Comparison of ENCODE assay signal across 8 cellular contexts in the genomic region with DNA sequence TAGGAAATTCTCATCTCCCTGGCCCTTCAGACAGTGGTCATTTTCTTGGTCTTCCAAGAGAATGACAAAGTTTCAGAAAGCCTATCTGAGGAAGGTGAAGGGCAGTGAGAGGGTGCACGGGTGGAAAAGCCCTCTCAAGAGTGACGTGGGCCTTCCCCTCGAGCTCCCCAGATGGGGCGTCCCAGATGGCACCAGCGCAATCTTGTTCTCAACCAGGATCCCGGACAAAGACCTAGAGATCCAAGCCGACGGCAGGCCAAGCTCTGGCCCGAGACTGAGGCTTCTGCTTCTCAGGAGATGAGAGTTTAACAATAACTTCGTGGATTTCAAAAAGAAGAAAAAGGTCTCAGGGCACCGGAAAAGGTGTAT. TPM values are rescaled to one million over a fixed set of nuclear protein-coding genes. Genes with fewer than 3 reads are reported as not detected.
DNase-seq lines count a peak whose midpoint lies in the region; ATAC-seq and TF ChIP-seq lines count a peak whose summit lies in the region.

No MANE protein-coding gene starts in this region.

- H3K27me3 Mint-ChIP-seq in MCF 10A (ENCODE audit: insufficient read depth, unreplicated experiment): no peaks in the 10 kb centered on the region

- peaks cover 40% of the 10 kb centered on the region for H3K79me2 ChIP-seq in ACC112 (ENCODE audit: control insufficient read depth, insufficient read depth, low read length, unreplicated experiment)
- H3K79me2 ChIP-seq in mesendoderm (ENCODE audit: control insufficient read depth, insufficient read depth, low read length): no peaks in the 10 kb centered on the region

- peaks cover 17% of the 10 kb centered on the region for H3K9me3 Mint-ChIP-seq in MCF 10A (ENCODE audit: unreplicated experiment)

- no peak overlapping the region for H2BK120ac ChIP-seq in mesendoderm (ENCODE audit: low read depth, low read length)

- no peak overlapping the region for H4K5ac ChIP-seq in mesendoderm (ENCODE audit: low read length)

- peak overlapping the region; percentile 100 for H3K4me3 Mint-ChIP-seq in MCF 10A (ENCODE audit: unreplicated experiment)

- H2AFZ ChIP-seq in ACC112 (ENCODE audit: low read length, unreplicated experiment): peak overlapping the region; percentile 64

- CTCF ChIA-PET in MCF 10A (lab: Yijun Ruan, JAX): interaction anchor here (0.6 to 3.8 kb wide), 9 partner anchors 9 to 322 kb away, joined by 3 to 32 read pairs (median 4); a partner anchor contains a TSS

- H3K4me1 ChIP-seq in ACC112 (ENCODE audit: control insufficient read depth, insufficient read depth, low read length, unreplicated experiment) (peaks cover 10% of the 10 kb centered on the region), mesendoderm (ENCODE audit: control insufficient read depth, low read depth, low read length) (peaks cover 4% of the 10 kb centered on the region), uterus (no peaks in the 10 kb centered on the region)

- no peak overlapping the region for H3K18ac ChIP-seq in mesendoderm (ENCODE audit: low read length)

- BruUV-seq in MCF 10A (replicated peaks; lab: Mats Ljungman, UMichigan): TSS peak; percentile 97

- H3K79me1 ChIP-seq in mesendoderm (ENCODE audit: low read length): peaks cover 18% of the 10 kb centered on the region

- peaks cover 9% of the 10 kb centered on the region; the same call in 1 of the 2 replicates for H3K36me3 ChIP-seq in ACC112 (ENCODE audit: insufficient read depth, low read length)
- no peaks in the 10 kb centered on the region for H3K36me3 ChIP-seq in mesendoderm (ENCODE audit: control insufficient read depth, insufficient read depth, low read length)
- no peaks in the 10 kb centered on the region for H3K36me3 ChIP-seq in uterus

- H3K27ac ChIP-seq in ACC112 (ENCODE audit: low read depth, low read length) (peak overlapping the region; percentile 80; the same call in 1 of the 2 replicates), mesendoderm (ENCODE audit: low read depth, low read length) (peak overlapping the region; percentile 24), uterus (peak overlapping the region; percentile 93 to 95)

- H4K8ac ChIP-seq in mesendoderm (ENCODE audit: low read depth, low read length): peak overlapping the region; percentile 88

- TF ChIP-seq CTCF in MCF 10A (IDR thresholded peaks at IDR 0.05; ENCODE audit: unreplicated experiment) (no peak), uterus (IDR thresholded peaks at IDR 0.05) (no peak)

- no peak for TF ChIP-seq POLR2A in uterus (IDR thresholded peaks at IDR 0.05)

- peak overlapping the region; percentile 94 for H3K56ac ChIP-seq in mesendoderm (ENCODE audit: low read length)

- no peak overlapping the region for H3K23ac ChIP-seq in mesendoderm (ENCODE audit: low read length)

- no peak overlapping the region for H2BK5ac ChIP-seq in mesendoderm (ENCODE audit: low read length)

- no CpG with 5 or more reads among the region's 11 CpGs for whole genome bisulfite sequencing in mesendoderm (ENCODE audit: extremely low coverage, insufficient coverage, low lambda C conversion rate)

- H3K4me2 ChIP-seq in mesendoderm (ENCODE audit: low read length): peak overlapping the region; percentile 84

- POLR2A ChIA-PET in MCF 10A (lab: Yijun Ruan, JAX): interaction anchor here (0.6 to 4.5 kb wide), 40 partner anchors 9 to 1687 kb away, joined by 3 to 59 read pairs (median 6); a partner anchor contains a TSS

- H3K4me1 Mint-ChIP-seq in MCF 10A (ENCODE audit: insufficient read depth, unreplicated experiment): peaks cover 31% of the 10 kb centered on the region

- H3K27ac Mint-ChIP-seq in MCF 10A (ENCODE audit: low read depth, unreplicated experiment): peak overlapping the region; percentile 98

- intact Hi-C loops in MCF 10A (cut with micrococcal nuclease) (loop anchor here (10.0 kb wide), 1 partner anchor 603 kb away; a partner anchor contains a TSS), uterus (cut with DNase I; ENCODE audit: low total_unique reads) (loop anchor here (10.0 kb wide), 1 partner anchor 153 kb away; a partner anchor contains a TSS)

- H3K9me3 ChIP-seq in uterus: no peaks in the 10 kb centered on the region

- DNase-seq in MCF 10A (ENCODE audit: unreplicated experiment) (no peak), mesendoderm (no peak), uterus (peak; percentile 16 to 21), NCI-H2196 treated with DMSO at 0.1 percent for 48 hours (lab: John Stamatoyannopoulos, UW; ENCODE audit: unreplicated experiment) (no peak)
- DNase-seq in stimulated activated naive CD4-positive, alpha-beta T cell treated with Interleukin-2 at 50 U/mL for 16 hours (lab: John Stamatoyannopoulos, UW): no peak

- no peak overlapping the region for H2BK15ac ChIP-seq in mesendoderm (replicated peaks; ENCODE audit: low read depth)

- H3K36me3 Mint-ChIP-seq in MCF 10A (ENCODE audit: insufficient read depth, unreplicated experiment): peaks cover 23% of the 10 kb centered on the region

- H3K9ac ChIP-seq in mesendoderm (ENCODE audit: low read length): peak overlapping the region; percentile 85

- ATAC-seq in HG03066 (IDR thresholded peaks at IDR 0.05; ENCODE audit: low read depth, unreplicated experiment) (peak; percentile 4), GM19455 (IDR thresholded peaks at IDR 0.05; ENCODE audit: unreplicated experiment) (no peak)

- H3K27me3 ChIP-seq in ACC112 (ENCODE audit: insufficient read depth, low read length) (peaks cover 38% of the 10 kb centered on the region), mesendoderm (ENCODE audit: insufficient read depth, low read length, poor library complexity) (no peaks in the 10 kb centered on the region), uterus (no peaks in the 10 kb centered on the region)

- no peak overlapping the region for H2AK5ac ChIP-seq in mesendoderm (ENCODE audit: low read length)

- peak overlapping the region; percentile 19 for H3K4ac ChIP-seq in mesendoderm (ENCODE audit: low read depth, low read length)

- H3K4me3 ChIP-seq in ACC112 (ENCODE audit: low read depth, low read length) (peak overlapping the region; percentile 97), mesendoderm (ENCODE audit: low read length) (peak overlapping the region; percentile 88), uterus (peak overlapping the region; percentile 69 to 96)

RNA-seq across cellular contexts. Expression of a gene that starts 0.8 kb away (rescaled TPM):
- total RNA-seq in MCF 10A (2022) (25.3 and 30.4 TPM in 2 replicates), uterus (10 to 100 TPM; 11.2 to 49.2 (median 22.4) TPM)
- 4.6 TPM for polyA plus RNA-seq in mesendoderm (2013, experiment 1 of 2)
- polyA plus RNA-seq in mesendoderm (2013, experiment 2 of 2): 4.5 TPM

Comparison
In these comparisons a context has a peak if more than half of its experiments do, and no peak if none do; other contexts are left out.
1. H3K27ac ChIP-seq: peak in every context shown above with its lines; median percentile 94 in uterus; 80 in ACC112; 24 in mesendoderm.
2. DNase-seq: peak in uterus (2 of 2); none in MCF 10A (single experiment), mesendoderm (single experiment), NCI-H2196 treated with DMSO at 0.1 percent for 48 hours (single experiment) and stimulated activated naive CD4-positive, alpha-beta T cell treated with Interleukin-2 at 50 U/mL for 16 hours (single experiment).
3. Peak in every context shown above with its lines, with median percentiles within 50 percentile points of each other: H3K4me3 ChIP-seq.